ENCODE assay signal across 2 cellular contexts in the genomic region with DNA sequence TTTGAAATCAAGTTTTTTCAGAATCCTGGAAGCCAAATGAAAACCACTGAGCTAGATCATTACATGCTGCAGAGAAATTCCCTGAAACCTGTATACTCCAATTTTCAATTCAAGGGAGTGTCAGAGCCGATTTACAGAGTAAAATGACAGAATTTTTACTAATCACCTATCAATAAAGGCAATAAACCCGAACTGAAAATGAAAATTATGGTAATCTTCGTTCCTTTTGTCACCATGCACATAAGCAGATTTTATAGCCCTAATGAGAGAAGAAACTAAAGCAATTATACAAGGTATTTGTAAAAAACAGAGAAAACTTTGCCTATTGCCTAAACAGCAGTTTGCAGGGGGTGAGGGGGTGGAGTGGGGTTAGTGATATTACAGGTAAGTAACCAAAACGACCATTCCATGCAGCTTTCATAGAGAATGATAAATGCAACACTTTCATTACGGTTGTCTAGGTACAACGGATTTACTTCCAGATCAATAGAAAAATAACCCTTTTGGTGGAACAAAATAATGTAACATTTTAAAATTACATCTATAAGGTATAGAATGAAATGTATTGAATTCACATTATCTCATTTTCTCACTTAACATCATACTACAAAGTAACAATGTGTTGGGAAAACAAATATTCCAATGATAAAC.
A peak's percentile ranks its signal among the peaks of the same experiment; 100 is the strongest.
TF ChIP-seq lines count a peak whose summit lies in the region.

No MANE protein-coding gene starts in this region.

TF ChIP-seq in SK-N-SH, 30 proteins besides CTCF, POLR2A, EP300 and RAD21:
- TF ChIP-seq, protein P1, sequence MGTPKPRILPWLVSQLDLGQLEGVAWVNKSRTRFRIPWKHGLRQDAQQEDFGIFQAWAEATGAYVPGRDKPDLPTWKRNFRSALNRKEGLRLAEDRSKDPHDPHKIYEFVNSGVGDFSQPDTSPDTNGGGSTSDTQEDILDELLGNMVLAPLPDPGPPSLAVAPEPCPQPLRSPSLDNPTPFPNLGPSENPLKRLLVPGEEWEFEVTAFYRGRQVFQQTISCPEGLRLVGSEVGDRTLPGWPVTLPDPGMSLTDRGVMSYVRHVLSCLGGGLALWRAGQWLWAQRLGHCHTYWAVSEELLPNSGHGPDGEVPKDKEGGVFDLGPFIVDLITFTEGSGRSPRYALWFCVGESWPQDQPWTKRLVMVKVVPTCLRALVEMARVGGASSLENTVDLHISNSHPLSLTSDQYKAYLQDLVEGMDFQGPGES (IDR thresholded peaks at IDR 0.05; ENCODE audit: low read depth, low read length) = no peak
- TF ChIP-seq EZH2phosphoT487 (IDR thresholded peaks at IDR 0.05; ENCODE audit: borderline replicate concordance, low read depth) = no peak
- TF ChIP-seq FOXM1 (IDR thresholded peaks at IDR 0.05; ENCODE audit: low read depth) = peak; percentile 4; the same call in 1 of the 2 replicates

TF ChIP-seq in SK-N-SH treated with all-trans-retinoic acid at 6 μM for 48 hours, 23 proteins besides CTCF, POLR2A, EP300 and RAD21 (continued from another document):
- TF ChIP-seq, protein P2, sequence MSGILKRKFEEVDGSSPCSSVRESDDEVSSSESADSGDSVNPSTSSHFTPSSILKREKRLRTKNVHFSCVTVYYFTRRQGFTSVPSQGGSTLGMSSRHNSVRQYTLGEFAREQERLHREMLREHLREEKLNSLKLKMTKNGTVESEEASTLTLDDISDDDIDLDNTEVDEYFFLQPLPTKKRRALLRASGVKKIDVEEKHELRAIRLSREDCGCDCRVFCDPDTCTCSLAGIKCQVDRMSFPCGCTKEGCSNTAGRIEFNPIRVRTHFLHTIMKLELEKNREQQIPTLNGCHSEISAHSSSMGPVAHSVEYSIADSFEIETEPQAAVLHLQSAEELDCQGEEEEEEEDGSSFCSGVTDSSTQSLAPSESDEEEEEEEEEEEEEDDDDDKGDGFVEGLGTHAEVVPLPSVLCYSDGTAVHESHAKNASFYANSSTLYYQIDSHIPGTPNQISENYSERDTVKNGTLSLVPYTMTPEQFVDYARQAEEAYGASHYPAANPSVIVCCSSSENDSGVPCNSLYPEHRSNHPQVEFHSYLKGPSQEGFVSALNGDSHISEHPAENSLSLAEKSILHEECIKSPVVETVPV (CRISPR knock-in tag; IDR thresholded peaks at IDR 0.05) = no peak
- TF ChIP-seq, protein P3, sequence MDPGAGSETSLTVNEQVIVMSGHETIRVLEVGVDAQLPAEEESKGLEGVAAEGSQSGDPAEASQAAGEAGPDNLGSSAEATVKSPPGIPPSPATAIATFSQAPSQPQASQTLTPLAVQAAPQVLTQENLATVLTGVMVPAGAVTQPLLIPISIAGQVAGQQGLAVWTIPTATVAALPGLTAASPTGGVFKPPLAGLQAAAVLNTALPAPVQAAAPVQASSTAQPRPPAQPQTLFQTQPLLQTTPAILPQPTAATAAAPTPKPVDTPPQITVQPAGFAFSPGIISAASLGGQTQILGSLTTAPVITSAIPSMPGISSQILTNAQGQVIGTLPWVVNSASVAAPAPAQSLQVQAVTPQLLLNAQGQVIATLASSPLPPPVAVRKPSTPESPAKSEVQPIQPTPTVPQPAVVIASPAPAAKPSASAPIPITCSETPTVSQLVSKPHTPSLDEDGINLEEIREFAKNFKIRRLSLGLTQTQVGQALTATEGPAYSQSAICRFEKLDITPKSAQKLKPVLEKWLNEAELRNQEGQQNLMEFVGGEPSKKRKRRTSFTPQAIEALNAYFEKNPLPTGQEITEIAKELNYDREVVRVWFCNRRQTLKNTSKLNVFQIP (CRISPR knock-in tag; IDR thresholded peaks at IDR 0.05; ENCODE audit: borderline replicate concordance, low read depth) = no peak
